1 cellular context compared by ENCODE assay signal in genomic region chr1:230366504-230366915, GRCh38.
TF ChIP-seq lines count a peak whose summit lies in the region.

No MANE protein-coding gene starts in this region.

TF ChIP-seq in GM23338, 12 proteins besides CTCF, POLR2A, EP300 and RAD21 (continued from another document):
- TF ChIP-seq ZNF462 (CRISPR knock-in tag; IDR thresholded peaks at IDR 0.05) = no peak
- TF ChIP-seq REST (IDR thresholded peaks at IDR 0.05; ENCODE audit: unreplicated experiment) = no peak
- TF ChIP-seq POLR2AphosphoS5 (IDR thresholded peaks at IDR 0.05; ENCODE audit: low read depth) = no peak
- TF ChIP-seq ZNF114 (CRISPR knock-in tag; IDR thresholded peaks at IDR 0.05) = no peak
- no peak for TF ChIP-seq JUNB (IDR thresholded peaks at IDR 0.05; ENCODE audit: unreplicated experiment)
- no peak for TF ChIP-seq STAT1 (IDR thresholded peaks at IDR 0.05; ENCODE audit: unreplicated experiment)
- no peak for TF ChIP-seq ETS1 (IDR thresholded peaks at IDR 0.05)
- no peak for TF ChIP-seq NANOG (IDR thresholded peaks at IDR 0.05; ENCODE audit: borderline replicate concordance)
- no peak for TF ChIP-seq EZH2 (IDR thresholded peaks at IDR 0.05; ENCODE audit: low read depth, unreplicated experiment)
TF ChIP-seq in GM23338: peak in this region for 0.
